8 cellular contexts compared by ENCODE assay signal in genomic region chr1:30718636-30719405, GRCh38. TPM values are rescaled to one million over a fixed set of nuclear protein-coding genes. Genes with fewer than 3 reads are reported as not detected.
DNase-seq lines count a peak whose midpoint lies in the region; ATAC-seq and TF ChIP-seq lines count a peak whose summit lies in the region.

No MANE protein-coding gene starts in this region.

- 0 to 1% methylated on average over 10 to 66 of the region's 66 CpGs for WGBS in endodermal cell (ENCODE audit: insufficient coverage in 1 of 2, insufficient read length in 1 of 2), 2 experiments

- H3K36me3 ChIP-seq in BJ (ENCODE audit: control insufficient read depth, insufficient read depth, low read length) (peaks cover 3% of the 10 kb centered on the region; the same call in 1 of the 2 replicates), endodermal cell (ENCODE audit: control insufficient read depth, insufficient read depth, low read length) (no peaks in the 10 kb centered on the region)

- no peaks in the 10 kb centered on the region for H3K4me1 Mint-ChIP-seq in endodermal cell

- DNase-seq in BJ (ENCODE audit: low read depth) (peak; percentile 73), NOMO-1 treated with DMSO at 0.1 percent for 48 hours (lab: John Stamatoyannopoulos, UW; ENCODE audit: unreplicated experiment) (peak; percentile 92), endodermal cell (peak; percentile 96)
- DNase-seq in activated CD8-positive, alpha-beta memory T cell treated with anti-CD3 and anti-CD28 coated beads, Interleukin-2, amount 50 U/mL, for 1 hour (ENCODE audit: extremely low read depth) = peak; percentile 53
- peak; percentile 73 to 74 for DNase-seq in stimulated activated CD8-positive, alpha-beta memory T cell treated with anti-CD3 and anti-CD28 coated beads, Interleukin-2, amount 100 ng/mL, for 48 hours (ENCODE audit: low read depth in 2 of 2)

- H3K9me3 Mint-ChIP-seq in endodermal cell = peaks cover 22% of the 10 kb centered on the region

- POLR2A ChIA-PET in BJ (lab: Charles Lee) = interaction anchor here (0.6 to 1.9 kb wide), 4 partner anchors 11 to 195 kb away, joined by 3 to 11 read pairs (median 8); no protein-coding TSS in a partner anchor

- H3K4me3 ChIP-seq in BJ (ENCODE audit: low read depth, low read length) (peak overlapping the region; percentile 46), endodermal cell (ENCODE audit: low read length) (peak overlapping the region; percentile 84), mononuclear cell (ENCODE audit: low read length) (peak overlapping the region; percentile 60)

- H3K27ac Mint-ChIP-seq in endodermal cell = peak overlapping the region; percentile 39

- TF ChIP-seq CTCF in BJ (IDR thresholded peaks at IDR 0.05; ENCODE audit: insufficient read depth, low read depth, low read length) (peak; percentile 88), endodermal cell (conservative IDR thresholded peaks at IDR 0.05) (peak; percentile 99)

- H3K4me3 Mint-ChIP-seq in endodermal cell = peak overlapping the region; percentile 58

- H3K9ac ChIP-seq in endodermal cell (ENCODE audit: extremely low read depth, low read length, poor library complexity, severe bottlenecking) = peak overlapping the region; percentile 47

- peaks cover 11% of the 10 kb centered on the region for H3K9me3 ChIP-seq in endodermal cell (ENCODE audit: control insufficient read depth, low read length)
- H3K9me3 ChIP-seq in mononuclear cell (ENCODE audit: low read depth, low read length) = no peaks in the 10 kb centered on the region

- peak; percentile 58 for TF ChIP-seq POLR2A in GM19193 (IDR thresholded peaks at IDR 0.05; ENCODE audit: extremely low read depth, insufficient read depth, insufficient read length)

- no peaks in the 10 kb centered on the region; the same call in 1 of the 2 replicates for H3K27me3 ChIP-seq in BJ (ENCODE audit: control insufficient read depth, insufficient read depth, low read length)
- H3K27me3 ChIP-seq in endodermal cell (ENCODE audit: control insufficient read depth, insufficient read depth, low read length, poor library complexity, severe bottlenecking) = no peaks in the 10 kb centered on the region
- H3K27me3 ChIP-seq in mononuclear cell (ENCODE audit: insufficient read depth, low read length) = no peaks in the 10 kb centered on the region

- peaks cover 4% of the 10 kb centered on the region for H3K27me3 Mint-ChIP-seq in endodermal cell (ENCODE audit: insufficient read depth)

- H3K36me3 Mint-ChIP-seq in endodermal cell (ENCODE audit: low read depth) = no peaks in the 10 kb centered on the region

- H3K27ac ChIP-seq in endodermal cell (ENCODE audit: low read depth, low read length) = peak overlapping the region; percentile 80

- H3K4me1 ChIP-seq in endodermal cell (ENCODE audit: control insufficient read depth, insufficient read depth, low read length) (no peaks in the 10 kb centered on the region), mononuclear cell (ENCODE audit: insufficient read depth, low read length) (peaks cover 30% of the 10 kb centered on the region)

- CTCF ChIA-PET in BJ (lab: Yijun Ruan, JAX) = interaction anchor here (0.6 to 5.0 kb wide), 33 partner anchors 10 to 1903 kb away, joined by 3 to 354 read pairs (median 5); partner anchors contain the start of gene LAPTM5

- peak; percentile 52 for ATAC-seq in HG03439 (IDR thresholded peaks at IDR 0.05; ENCODE audit: unreplicated experiment)

RNA-seq across cellular contexts. Expression of gene MATN1, which starts 4.6 kb away (rescaled TPM):
- 0.02 and 0.13 TPM in 2 replicates for polyA plus RNA-seq in BJ (2011; rRNA removed)
- 0.31 and 0.38 TPM in 2 replicates for polyA minus RNA-seq in BJ (2011; rRNA and poly(A)+ RNA removed)
- not detected for total RNA-seq in endodermal cell
- polyA plus RNA-seq in endodermal cell (2013, experiment 1 of 2) = 0.32 TPM
- polyA plus RNA-seq in endodermal cell (2013, experiment 2 of 2) = not detected
- 1.6 TPM for total RNA-seq in mononuclear cell

RNA-seq across cellular contexts. Expression of gene LAPTM5, which starts 38.8 kb away (rescaled TPM):
- 1.6 and 2.1 TPM in 2 replicates for polyA plus RNA-seq in BJ (2011; rRNA removed)
- polyA minus RNA-seq in BJ (2011; rRNA and poly(A)+ RNA removed) = 2.7 and 2.8 TPM in 2 replicates
- total RNA-seq in endodermal cell (not detected), mononuclear cell (719 TPM)
- 0.93 TPM for polyA plus RNA-seq in endodermal cell (2013, experiment 1 of 2)
- 0.58 TPM for polyA plus RNA-seq in endodermal cell (2013, experiment 2 of 2)

Comparison
In these comparisons a context has a peak if more than half of its experiments do, and no peak if none do; other contexts are left out.
1. Peak in every context shown above with its lines: DNase-seq, ATAC-seq, H3K4me3 ChIP-seq and H3K27ac ChIP-seq.
2. RNA of gene LAPTM5, which starts 38.8 kb away (total RNA-seq): 719 TPM in mononuclear cell (single experiment); not detected in endodermal cell; every median in the first group is over 100 times any median in the second.